In genomic region chr2:224412064-224412921, GRCh38 we compare ENCODE assay signal across 13 cellular contexts. TPM values are rescaled to one million over a fixed set of nuclear protein-coding genes. Genes with fewer than 3 reads are reported as not detected.
DNase-seq lines count a peak whose midpoint lies in the region; ATAC-seq and TF ChIP-seq lines count a peak whose summit lies in the region.
"Had no signal": no experiment of that assay in that cellular context is flagged by ENCODE, and none has a peak within 500 bp of the region (broad histone marks: within the 10 kb centered on the region; RNA-seq: fewer than 3 reads in every experiment).

No MANE protein-coding gene starts in this region.

- peaks cover 7 to 17% (median 12%) of the 10 kb centered on the region in 3 donors for H3K4me1 ChIP-seq in skeletal muscle tissue (ENCODE audit: control insufficient read depth in 3 of 3, insufficient read depth in 3 of 3, low read length in 3 of 3)
- H3K4me1 ChIP-seq in Caco-2, result no peaks in the 10 kb centered on the region

- H3K4me3 Mint-ChIP-seq in Calu3 (ENCODE audit: low read depth, unreplicated experiment) (no peak overlapping the region), Caco-2 (ENCODE audit: unreplicated experiment) (no peak overlapping the region)
- H3K4me3 Mint-ChIP-seq: immature natural killer cell had no signal

- H3K9ac ChIP-seq in skeletal muscle tissue (ENCODE audit: low read depth in 1 of 3, low read length in 3 of 3), result peak overlapping the region; percentile 47 to 66 (median 55)

- H3K9me3 ChIP-seq in skeletal muscle tissue (ENCODE audit: control insufficient read depth in 3 of 3, low read length in 3 of 3) (no peaks in the 10 kb centered on the region), Caco-2 (no peaks in the 10 kb centered on the region)

- no peaks in the 10 kb centered on the region for H3K27me3 ChIP-seq in skeletal muscle tissue (ENCODE audit: control insufficient read depth in 3 of 3, insufficient read depth in 3 of 3, low read length in 3 of 3)
- H3K27me3 ChIP-seq in Caco-2 (replicated peaks; ENCODE audit: control insufficient read depth, insufficient read depth, low read length), result no peaks in the 10 kb centered on the region; the same call in 1 of the 2 replicates

- H3K27ac ChIP-seq in skeletal muscle tissue (ENCODE audit: low read depth, low read length), result peak overlapping the region; percentile 88

- H3K36me3 Mint-ChIP-seq in Calu3 (ENCODE audit: insufficient read depth, unreplicated experiment) (no peaks in the 10 kb centered on the region), Caco-2 (ENCODE audit: insufficient read depth, unreplicated experiment) (no peaks in the 10 kb centered on the region)
- H3K36me3 Mint-ChIP-seq: immature natural killer cell had no signal

- CTCF ChIA-PET in Calu3 (lab: Charles Lee), result interaction anchor here (0.9 kb wide), 1 partner anchor 8 kb away, joined by 3 read pairs; no protein-coding TSS in a partner anchor
- CTCF ChIA-PET in Caco-2 (lab: Charles Lee), result no interaction called here

- H3K36me3 ChIP-seq in skeletal muscle tissue (ENCODE audit: control insufficient read depth in 3 of 3, insufficient read depth in 3 of 3, low read length in 3 of 3) (no peaks in the 10 kb centered on the region), Caco-2 (ENCODE audit: control insufficient read depth, insufficient read depth, low read length) (no peaks in the 10 kb centered on the region)

- ATAC-seq in GM21526 (IDR thresholded peaks at IDR 0.05; ENCODE audit: low FRiP score, unreplicated experiment), result no peak

- no peak overlapping the region for H3K27ac Mint-ChIP-seq in Calu3 (ENCODE audit: unreplicated experiment)
- no peak overlapping the region for H3K27ac Mint-ChIP-seq in Caco-2 (ENCODE audit: unreplicated experiment)
- H3K27ac Mint-ChIP-seq: immature natural killer cell had no signal

- no peaks in the 10 kb centered on the region for H3K9me3 Mint-ChIP-seq in Calu3 (ENCODE audit: low read depth, unreplicated experiment)
- H3K9me3 Mint-ChIP-seq in Caco-2 (ENCODE audit: unreplicated experiment), result no peaks in the 10 kb centered on the region
- H3K9me3 Mint-ChIP-seq: immature natural killer cell had no signal

- H3K4me1 Mint-ChIP-seq in Calu3 (ENCODE audit: low read depth, unreplicated experiment), result peaks cover 2% of the 10 kb centered on the region
- H3K4me1 Mint-ChIP-seq in Caco-2 (ENCODE audit: low read depth, unreplicated experiment), result no peaks in the 10 kb centered on the region
- H3K4me1 Mint-ChIP-seq: immature natural killer cell had no signal

- TF ChIP-seq CTCF in Calu3 (IDR thresholded peaks at IDR 0.05; ENCODE audit: unreplicated experiment) (no peak), Caco-2 (IDR thresholded peaks at IDR 0.05; ENCODE audit: insufficient read depth in 1 of 2, low read depth in 1 of 2, low read length in 1 of 2, severe bottlenecking in 1 of 2, unreplicated experiment in 1 of 2) (no peak)

- no TSS peak for BruUV-seq in Calu3 (replicated peaks; lab: Mats Ljungman, UMichigan)
- BruUV-seq in Caco-2 (replicated peaks; lab: Mats Ljungman, UMichigan), result no TSS peak

- DNase-seq in HCEC 1CT (peak; percentile 55), amniotic epithelial cell (ENCODE audit: low read depth) (peak; percentile 83), iris pigment epithelial cell (ENCODE audit: low read depth) (peak; percentile 59), Calu3 (no peak), DMS114 treated with DMSO at 0.1 percent for 48 hours (lab: John Stamatoyannopoulos, UW; ENCODE audit: unreplicated experiment) (no peak), Caco-2 (no peak)
- DNase-seq: GF-D8, immature natural killer cell, T-helper 9 cell had no signal

- intact Hi-C loops in Calu3 (cut with micrococcal nuclease; ENCODE audit: unreplicated experiment) (no loop called here), Caco-2 (cut with micrococcal nuclease; ENCODE audit: unreplicated experiment) (no loop called here)

- H3K4me3 ChIP-seq in skeletal muscle tissue (ENCODE audit: low read length in 3 of 3) (peak overlapping the region; percentile 24 to 66 (median 43)), Caco-2 (ENCODE audit: low read depth, low read length) (no peak overlapping the region)

- H3K27me3 Mint-ChIP-seq in Calu3 (ENCODE audit: unreplicated experiment) (no peaks in the 10 kb centered on the region), Caco-2 (ENCODE audit: insufficient read depth, unreplicated experiment) (peaks cover 3% of the 10 kb centered on the region)

- POLR2A ChIA-PET in Caco-2 (lab: Charles Lee), result no interaction called here

RNA-seq across cellular contexts. Expression of gene FAM124B, which starts 10.4 kb away (rescaled TPM):
- total RNA-seq in skeletal muscle tissue (12.5 TPM), Calu3 (2022) (not detected in 2 replicates), Caco-2 (2022) (not detected in 2 replicates)
- total RNA-seq: HT1080, NCI-H460 had no signal

Comparison
In these comparisons a context has a peak if more than half of its experiments do, and no peak if none do; other contexts are left out.
1. DNase-seq: peak in HCEC 1CT (single experiment), amniotic epithelial cell (single experiment) and iris pigment epithelial cell (single experiment); none in Calu3 (single experiment), DMS114 treated with DMSO at 0.1 percent for 48 hours (single experiment) and Caco-2 (0 of 2).
2. RNA of gene FAM124B, which starts 10.4 kb away (total RNA-seq): 12.5 TPM in skeletal muscle tissue (single experiment); not detected in Caco-2 and not detected in Calu3; every median in the first group is over 10 times any median in the second.